In the genomic region with DNA sequence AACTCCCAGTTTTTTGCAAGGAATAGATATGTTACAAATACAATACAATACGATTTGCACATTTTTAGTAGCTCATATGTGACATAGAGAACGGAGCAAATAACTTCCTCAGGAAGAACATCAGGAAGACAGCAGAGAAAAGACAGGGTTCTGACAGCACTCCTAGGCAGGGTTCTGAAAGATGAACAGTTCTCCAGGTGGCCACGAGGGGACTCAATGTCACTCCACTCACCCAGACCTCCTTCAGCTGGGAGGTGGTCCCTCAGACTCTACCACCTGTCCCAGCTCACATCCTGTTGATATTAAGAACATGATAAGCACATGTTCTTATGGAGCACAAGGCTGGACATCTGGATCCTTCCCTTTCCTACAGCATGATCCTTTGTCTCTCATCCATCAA, we compare ENCODE assay signal across 1 cellular context.
A peak's percentile ranks its signal among the peaks of the same experiment; 100 is the strongest.
TF ChIP-seq lines count a peak whose summit lies in the region.

No MANE protein-coding gene starts in this region.

TF ChIP-seq in K562, 482 proteins besides CTCF, POLR2A, EP300 and RAD21:
- TF ChIP-seq MEIS2 (IDR thresholded peaks at IDR 0.05; ENCODE audit: partially characterized antibody): peak; percentile 14
